In the genomic region with DNA sequence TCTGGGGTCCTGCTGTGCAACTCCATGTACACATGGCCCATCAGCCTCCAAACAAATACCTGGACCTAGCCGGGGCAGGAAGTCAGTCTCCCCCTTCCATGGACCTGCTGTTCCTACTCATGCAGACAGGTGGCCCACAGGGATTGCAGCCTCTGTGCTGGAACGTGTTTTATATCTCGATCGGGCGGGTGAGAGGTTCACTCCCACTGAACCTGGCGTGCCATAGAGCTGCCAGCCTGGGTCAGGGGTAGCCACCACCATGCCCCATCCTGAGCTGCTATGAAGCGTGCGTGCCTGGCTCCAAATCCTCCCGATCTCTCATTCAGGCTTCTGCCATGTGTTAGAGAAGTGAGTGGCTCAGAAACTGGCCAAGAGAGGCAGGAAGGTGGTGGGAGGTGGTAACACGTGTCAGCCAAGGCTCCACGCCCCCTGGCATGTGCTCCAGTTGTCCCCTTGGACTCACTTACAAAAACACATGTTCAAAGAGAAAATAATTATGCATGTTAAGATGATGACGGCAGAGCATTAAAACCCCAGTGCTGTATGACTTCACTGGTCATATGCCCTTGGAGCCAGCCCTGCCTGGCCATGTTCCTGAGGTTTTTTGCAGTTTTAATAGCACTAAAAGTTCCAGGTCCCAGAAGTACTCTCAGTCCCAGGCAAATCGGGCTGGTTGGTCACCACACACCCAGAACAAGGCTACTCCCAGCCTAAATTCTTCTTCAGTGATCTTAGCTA, we compare ENCODE assay signal across 9 cellular contexts. TPM values are rescaled to one million over a fixed set of nuclear protein-coding genes. Genes with fewer than 3 reads are reported as not detected.
DNase-seq lines count a peak whose midpoint lies in the region; ATAC-seq and TF ChIP-seq lines count a peak whose summit lies in the region.
"Had no signal": no experiment of that assay in that cellular context is flagged by ENCODE, and none has a peak within 500 bp of the region (broad histone marks: within the 10 kb centered on the region; RNA-seq: fewer than 3 reads in every experiment).

No MANE protein-coding gene starts in this region.

- no peak overlapping the region for H3K4me3 Mint-ChIP-seq in activated T-helper 1 cell treated with anti-CD3 and anti-CD28 coated beads, Interleukin-12 subunit alpha, Interleukin-12 subunit beta, Interleukin-2, Interleukin-4 antibody, amounts not matched to agents 30 ng/mL and 10 ng/mL and 1 ng/mL, durations not matched to agents 14 hours and 24 hours and 36 hours

- 71 to 82% methylated on average over 13 of the region's 13 CpGs for WGBS in sigmoid colon, 2 donors

- peak overlapping the region; percentile 37 to 87 (median 78) for H3K27ac ChIP-seq in sigmoid colon

- H3K36me3 ChIP-seq in sigmoid colon: peaks cover 0 to 52% (median 7%) of the 10 kb centered on the region in 4 donors

- peak overlapping the region; percentile 68 for H3K27ac Mint-ChIP-seq in activated T-helper 1 cell treated with anti-CD3 and anti-CD28 coated beads, Interleukin-12 subunit alpha, Interleukin-12 subunit beta, Interleukin-2, Interleukin-4 antibody, amounts not matched to agents 30 ng/mL and 10 ng/mL and 1 ng/mL, durations not matched to agents 14 hours and 24 hours and 36 hours

- no peak overlapping the region for H3K4me3 ChIP-seq in sigmoid colon
- H3K4me3 ChIP-seq: skin epidermis had no signal

- intact Hi-C loops in activated T-helper 1 cell treated with anti-CD3 and anti-CD28 coated beads, Interleukin-12 subunit alpha, Interleukin-12 subunit beta, Interleukin-2, Interleukin-4 antibody, amounts not matched to agents 30 ng/mL and 10 ng/mL and 1 ng/mL, durations not matched to agents 14 hours and 24 hours and 36 hours (cut with micrococcal nuclease): no loop called here
- intact Hi-C loops in left ventricle myocardium superior (cut with micrococcal nuclease) (loop anchor here (5.0 kb wide), 1 partner anchor 268 kb away; no protein-coding TSS in a partner anchor), sigmoid colon (cut with DNase I) (loop anchor here (5.0 kb wide), 2 partner anchors 63 to 268 kb away; no protein-coding TSS in a partner anchor)

- peaks cover 37% of the 10 kb centered on the region for H3K36me3 Mint-ChIP-seq in activated T-helper 1 cell treated with anti-CD3 and anti-CD28 coated beads, Interleukin-12 subunit alpha, Interleukin-12 subunit beta, Interleukin-2, Interleukin-4 antibody, amounts not matched to agents 30 ng/mL and 10 ng/mL and 1 ng/mL, durations not matched to agents 14 hours and 24 hours and 36 hours (ENCODE audit: low read depth)

- no peak for DNase-seq in activated T-helper 1 cell treated with anti-CD3 and anti-CD28 coated beads, Interleukin-12 subunit alpha, Interleukin-12 subunit beta, Interleukin-2, Interleukin-4 antibody, amounts not matched to agents 30 ng/mL and 10 ng/mL and 1 ng/mL, durations not matched to agents 14 hours and 24 hours and 36 hours (ENCODE audit: low spot score)
- DNase-seq in left ventricle myocardium superior (peak; percentile 67), sigmoid colon (peak; percentile 91), RKO (ENCODE audit: low spot score) (no peak)
- DNase-seq in stimulated activated CD4-positive, alpha-beta T cell treated with anti-CD3 and anti-CD28 coated beads, Interleukin-2, amount 100 ng/mL, for 48 hours: no peak

- TF ChIP-seq EP300 in sigmoid colon (IDR thresholded peaks at IDR 0.05): peak; percentile 40 to 91 (median 78)

- no peaks in the 10 kb centered on the region for H3K27me3 Mint-ChIP-seq in activated T-helper 1 cell treated with anti-CD3 and anti-CD28 coated beads, Interleukin-12 subunit alpha, Interleukin-12 subunit beta, Interleukin-2, Interleukin-4 antibody, amounts not matched to agents 30 ng/mL and 10 ng/mL and 1 ng/mL, durations not matched to agents 14 hours and 24 hours and 36 hours (ENCODE audit: insufficient read depth)

- no peaks in the 10 kb centered on the region for H3K27me3 ChIP-seq in sigmoid colon

- peak; percentile 14; the same call in 1 of the 2 replicates for TF ChIP-seq CTCF in GM12874 (IDR thresholded peaks at IDR 0.05; ENCODE audit: insufficient read depth, low read depth, low read length)
- TF ChIP-seq CTCF in sigmoid colon (IDR thresholded peaks at IDR 0.05): peak; percentile 26 to 70 (median 46)

- no peaks in the 10 kb centered on the region for H3K9me3 ChIP-seq in sigmoid colon

- H3K9me3 Mint-ChIP-seq in activated T-helper 1 cell treated with anti-CD3 and anti-CD28 coated beads, Interleukin-12 subunit alpha, Interleukin-12 subunit beta, Interleukin-2, Interleukin-4 antibody, amounts not matched to agents 30 ng/mL and 10 ng/mL and 1 ng/mL, durations not matched to agents 14 hours and 24 hours and 36 hours: no peaks in the 10 kb centered on the region

- peaks cover 37% of the 10 kb centered on the region for H3K4me1 Mint-ChIP-seq in activated T-helper 1 cell treated with anti-CD3 and anti-CD28 coated beads, Interleukin-12 subunit alpha, Interleukin-12 subunit beta, Interleukin-2, Interleukin-4 antibody, amounts not matched to agents 30 ng/mL and 10 ng/mL and 1 ng/mL, durations not matched to agents 14 hours and 24 hours and 36 hours (ENCODE audit: low read depth)

- peaks cover 0 to 82% (median 60%) of the 10 kb centered on the region in 4 donors for H3K4me1 ChIP-seq in sigmoid colon

- ATAC-seq in left ventricle myocardium superior (peak; percentile 68), HG02588 (IDR thresholded peaks at IDR 0.05; ENCODE audit: unreplicated experiment) (no peak), GM18519 (IDR thresholded peaks at IDR 0.05; ENCODE audit: low FRiP score, unreplicated experiment) (no peak)

- no peak for TF ChIP-seq POLR2A in sigmoid colon (IDR thresholded peaks at IDR 0.05)

RNA-seq across cellular contexts. Expression of a gene that starts 30.6 kb away (rescaled TPM):
- 50.9 and 57.3 TPM in 2 replicates for total RNA-seq in activated T-helper 1 cell treated with anti-CD3 and anti-CD28 coated beads, Interleukin-12 subunit alpha, Interleukin-12 subunit beta, Interleukin-2, Interleukin-4 antibody, amounts not matched to agents 30 ng/mL and 10 ng/mL and 1 ng/mL, durations not matched to agents 14 hours and 24 hours and 36 hours
- total RNA-seq in left ventricle myocardium superior: 72.3 TPM
- 100 to 1,000 TPM in 1 of 4 donors, 10 to 100 TPM in 3; 37.4 to 102 (median 96.3) TPM for total RNA-seq in sigmoid colon
- polyA plus RNA-seq in sigmoid colon: 100 to 1,000 TPM in 2 of 3 donors, 10 to 100 TPM in 1; 51.1 to 274 (median 207) TPM

RNA-seq across cellular contexts. Expression of a gene that starts 41.5 kb away (rescaled TPM):
- 270 and 271 TPM in 2 replicates for total RNA-seq in activated T-helper 1 cell treated with anti-CD3 and anti-CD28 coated beads, Interleukin-12 subunit alpha, Interleukin-12 subunit beta, Interleukin-2, Interleukin-4 antibody, amounts not matched to agents 30 ng/mL and 10 ng/mL and 1 ng/mL, durations not matched to agents 14 hours and 24 hours and 36 hours
- total RNA-seq in left ventricle myocardium superior (343 TPM), sigmoid colon (100 to 1,000 TPM; 269 to 500 (median 408) TPM)
- polyA plus RNA-seq in sigmoid colon: 100 to 1,000 TPM; 245 to 318 (median 253) TPM

Comparison
In these comparisons a context has a peak if more than half of its experiments do, and no peak if none do; other contexts are left out.
1. DNase-seq: peak in left ventricle myocardium superior (single experiment) and sigmoid colon (single experiment); none in activated T-helper 1 cell treated with anti-CD3 and anti-CD28 coated beads, Interleukin-12 subunit alpha, Interleukin-12 subunit beta, Interleukin-2, Interleukin-4 antibody, amounts not matched to agents 30 ng/mL and 10 ng/mL and 1 ng/mL, durations not matched to agents 14 hours and 24 hours and 36 hours (single experiment), RKO (single experiment) and stimulated activated CD4-positive, alpha-beta T cell treated with anti-CD3 and anti-CD28 coated beads, Interleukin-2, amount 100 ng/mL, for 48 hours (0 of 2).